Comparison of ENCODE assay signal across 8 cellular contexts in genomic region chr19:45770192-45771101, GRCh38. TPM values are rescaled to one million over a fixed set of nuclear protein-coding genes. Genes with fewer than 3 reads are reported as not detected.
DNase-seq lines count a peak whose midpoint lies in the region; ATAC-seq and TF ChIP-seq lines count a peak whose summit lies in the region.

No MANE protein-coding gene starts in this region.

- H4K20me1 ChIP-seq in KMS-11 (ENCODE audit: insufficient read depth): no peaks in the 10 kb centered on the region

- peak; percentile 47 for ATAC-seq in GM21717 (IDR thresholded peaks at IDR 0.05; ENCODE audit: unreplicated experiment)
- peak; percentile 76 to 82 for ATAC-seq in naive thymus-derived CD8-positive, alpha-beta T cell
- peak; percentile 75 to 79 for ATAC-seq in stimulated activated naive B cell treated with anti-CD40 and anti-IgM and Interleukin-4, amounts not matched to agents 10 μg/mL and 1 μg/mL and 100 μg/mL, for 72 hours (replicated peaks)

- H3K36me3 ChIP-seq in KMS-11 (ENCODE audit: insufficient read depth) (no peaks in the 10 kb centered on the region), Peyer's patch (no peaks in the 10 kb centered on the region)

- H3K27ac ChIP-seq in KMS-11 (peak overlapping the region; percentile 45; the same call in 1 of the 2 replicates), Peyer's patch (peak overlapping the region; percentile 76 to 99 (median 91))

- H3K4me2 ChIP-seq in KMS-11: peak overlapping the region; percentile 98

- H3K27ac Mint-ChIP-seq in naive thymus-derived CD8-positive, alpha-beta T cell: peak overlapping the region in 9 of 10 donors; percentile 32 to 96 (median 90)
- H3K27ac Mint-ChIP-seq in stimulated activated naive B cell treated with anti-CD40 and anti-IgM and Interleukin-4, amounts not matched to agents 10 μg/mL and 1 μg/mL and 100 μg/mL, for 72 hours: peak overlapping the region; percentile 75

- H3K4me3 Mint-ChIP-seq in naive thymus-derived CD8-positive, alpha-beta T cell: peak overlapping the region; percentile 83 to 91 (median 87)
- H3K4me3 Mint-ChIP-seq in stimulated activated naive B cell treated with anti-CD40 and anti-IgM and Interleukin-4, amounts not matched to agents 10 μg/mL and 1 μg/mL and 100 μg/mL, for 72 hours: peak overlapping the region; percentile 84 to 96

- H3K4me3 ChIP-seq in KMS-11 (IDR thresholded peaks at IDR 0.05; ENCODE audit: insufficient read depth, low read depth, low read length): no peak overlapping the region
- H3K4me3 ChIP-seq in Peyer's patch: peak overlapping the region; percentile 50 to 89 (median 84)
- peak overlapping the region; percentile 59 for H3K4me3 ChIP-seq in fibroblast of mammary gland (ENCODE audit: control insufficient read depth, low read depth, low read length)

- peaks cover 6% of the 10 kb centered on the region for H3K27me3 ChIP-seq in KMS-11 (ENCODE audit: insufficient read depth, low read depth)
- H3K27me3 ChIP-seq in Peyer's patch: no peaks in the 10 kb centered on the region

- peak overlapping the region; percentile 16; the same call in 1 of the 2 replicates for H3K9ac ChIP-seq in KMS-11

- H3K79me2 ChIP-seq in KMS-11 (ENCODE audit: insufficient read depth, low read depth): no peaks in the 10 kb centered on the region

- H3K9me3 Mint-ChIP-seq in naive thymus-derived CD8-positive, alpha-beta T cell: no peaks in the 10 kb centered on the region
- H3K9me3 Mint-ChIP-seq in stimulated activated naive B cell treated with anti-CD40 and anti-IgM and Interleukin-4, amounts not matched to agents 10 μg/mL and 1 μg/mL and 100 μg/mL, for 72 hours: no peaks in the 10 kb centered on the region

- peak; percentile 91 for DNase-seq in DMS153 treated with DMSO at 0.1 percent for 48 hours (lab: John Stamatoyannopoulos, UW; ENCODE audit: unreplicated experiment)
- peak; percentile 91 to 98 (median 98) for DNase-seq in Peyer's patch
- DNase-seq in activated T-helper 1 cell treated with anti-CD3 and anti-CD28 coated beads, Interleukin-2, amount 50 U/mL, for 16 hours (ENCODE audit: low read depth in 1 of 2, low spot score in 1 of 2): peak; percentile 75 to 86
- peak; percentile 97 for DNase-seq in fibroblast of mammary gland (ENCODE audit: low read depth)
- DNase-seq in naive thymus-derived CD8-positive, alpha-beta T cell: peak; percentile 85 to 96 (median 91)
- peak; percentile 83 for DNase-seq in stimulated activated naive B cell treated with anti-CD40 and anti-IgM and Interleukin-4, amounts not matched to agents 10 μg/mL and 1 μg/mL and 100 μg/mL, for 72 hours

- H3K4me1 Mint-ChIP-seq in naive thymus-derived CD8-positive, alpha-beta T cell: peaks cover 7 to 33% (median 13%) of the 10 kb centered on the region in 4 donors
- H3K4me1 Mint-ChIP-seq in stimulated activated naive B cell treated with anti-CD40 and anti-IgM and Interleukin-4, amounts not matched to agents 10 μg/mL and 1 μg/mL and 100 μg/mL, for 72 hours: peaks cover 24 to 53% of the 10 kb centered on the region in 2 donors

- peaks cover 0 to 2% (median 0%) of the 10 kb centered on the region in 3 donors for H3K36me3 Mint-ChIP-seq in naive thymus-derived CD8-positive, alpha-beta T cell
- H3K36me3 Mint-ChIP-seq in stimulated activated naive B cell treated with anti-CD40 and anti-IgM and Interleukin-4, amounts not matched to agents 10 μg/mL and 1 μg/mL and 100 μg/mL, for 72 hours: peaks cover 10 to 13% of the 10 kb centered on the region in 2 donors

- peaks cover 17% of the 10 kb centered on the region for H3K4me1 ChIP-seq in KMS-11 (ENCODE audit: low read depth, poor library complexity, severe bottlenecking)
- peaks cover 0 to 42% (median 13%) of the 10 kb centered on the region in 4 donors for H3K4me1 ChIP-seq in Peyer's patch

- H3K9me3 ChIP-seq in Peyer's patch: no peaks in the 10 kb centered on the region

- TF ChIP-seq POLR2A in Peyer's patch (IDR thresholded peaks at IDR 0.05): peak; percentile 24 to 47

- H3K27me3 Mint-ChIP-seq in naive thymus-derived CD8-positive, alpha-beta T cell: peaks cover 0 to 17% (median 3%) of the 10 kb centered on the region in 5 donors
- peaks cover 16 to 19% of the 10 kb centered on the region in 2 donors for H3K27me3 Mint-ChIP-seq in stimulated activated naive B cell treated with anti-CD40 and anti-IgM and Interleukin-4, amounts not matched to agents 10 μg/mL and 1 μg/mL and 100 μg/mL, for 72 hours

- peak overlapping the region; percentile 43; the same call in 1 of the 2 replicates for H2AFZ ChIP-seq in KMS-11 (ENCODE audit: low read depth)

- POLR2A ChIA-PET in naive thymus-derived CD8-positive, alpha-beta T cell (lab: Charles Lee): interaction anchor here (0.5 to 4.8 kb wide), 14 partner anchors 9 to 1022 kb away, joined by 3 to 77 read pairs (median 9); partner anchors contain the start of genes DMPK, DMWD, FBXO46 and QPCTL

- TF ChIP-seq CTCF in KMS-11 (conservative IDR thresholded peaks at IDR 0.05; ENCODE audit: low read depth, low read length) (peak; percentile 97), Peyer's patch (IDR thresholded peaks at IDR 0.05) (peak; percentile 80 to 97 (median 96)), fibroblast of mammary gland (conservative IDR thresholded peaks at IDR 0.05; ENCODE audit: control insufficient read depth, insufficient read depth, low read depth, low read length) (peak; percentile 49)

RNA-seq across cellular contexts. Expression of gene SIX5, which starts 1.4 kb away (rescaled TPM):
- total RNA-seq in Peyer's patch: 10 to 100 TPM in 1 of 4 donors, 1 to 10 TPM in 3; 3.3 to 11.5 (median 6.2) TPM
- 1 to 10 TPM; 1.4 to 1.8 TPM for total RNA-seq in naive thymus-derived CD8-positive, alpha-beta T cell
- under 1 TPM; 0.08 to 0.11 (median 0.09) TPM for polyA plus RNA-seq in naive thymus-derived CD8-positive, alpha-beta T cell

RNA-seq across cellular contexts. Expression of gene DMPK, which starts 11.8 kb away (rescaled TPM):
- total RNA-seq in Peyer's patch: 10 to 100 TPM; 10.5 to 63.5 (median 43.5) TPM
- 10 to 100 TPM; 44.2 to 44.3 TPM for total RNA-seq in naive thymus-derived CD8-positive, alpha-beta T cell
- under 1 TPM; 0.60 to 0.99 (median 0.81) TPM for polyA plus RNA-seq in naive thymus-derived CD8-positive, alpha-beta T cell

RNA-seq across cellular contexts. Expression of gene DMWD, which starts 22.2 kb away (rescaled TPM):
- total RNA-seq in Peyer's patch: 10 to 100 TPM; 20.8 to 63.8 (median 35.4) TPM
- 10 to 100 TPM; 49.5 to 54.1 TPM for total RNA-seq in naive thymus-derived CD8-positive, alpha-beta T cell
- polyA plus RNA-seq in naive thymus-derived CD8-positive, alpha-beta T cell: 10 to 100 TPM in 2 of 3 donors, 1 to 10 TPM in 1; 8.0 to 16.5 (median 11.9) TPM

RNA-seq across cellular contexts. Expression of gene MEIOSIN, which starts 37.2 kb away (rescaled TPM):
- total RNA-seq in Peyer's patch: not detected
- not detected for total RNA-seq in naive thymus-derived CD8-positive, alpha-beta T cell
- not detected for polyA plus RNA-seq in naive thymus-derived CD8-positive, alpha-beta T cell

RNA-seq across cellular contexts. Expression of gene FBXO46, which starts 39.8 kb away (rescaled TPM):
- total RNA-seq in Peyer's patch: 10 to 100 TPM in 3 of 4 donors, 1 to 10 TPM in 1; 8.3 to 25.2 (median 19.7) TPM
- 10 to 100 TPM; 35.3 to 42.3 TPM for total RNA-seq in naive thymus-derived CD8-positive, alpha-beta T cell
- 10 to 100 TPM; 12.4 to 15.2 (median 12.5) TPM for polyA plus RNA-seq in naive thymus-derived CD8-positive, alpha-beta T cell
